ENCODE assay signal across 8 cellular contexts in the genomic region with DNA sequence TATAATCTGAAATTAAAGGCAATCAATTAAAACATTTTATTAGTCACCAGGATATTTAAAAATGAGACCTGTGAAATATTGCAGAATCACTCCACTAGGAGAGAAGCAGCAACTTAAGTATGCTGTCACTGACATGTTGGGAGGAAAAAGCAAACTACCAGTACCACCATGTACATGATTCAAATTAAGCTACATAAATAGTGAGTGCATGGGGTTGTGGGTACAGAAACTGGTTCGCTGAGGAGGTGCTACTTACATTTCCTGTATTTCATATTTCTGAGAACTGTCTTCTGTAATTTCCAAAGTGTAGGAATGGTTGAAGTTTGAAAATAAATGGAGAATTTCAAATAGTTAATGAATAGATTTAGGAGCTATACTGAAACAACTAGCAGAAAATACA. TPM values are rescaled to one million over a fixed set of nuclear protein-coding genes. Genes with fewer than 3 reads are reported as not detected.
DNase-seq lines count a peak whose midpoint lies in the region; ATAC-seq and TF ChIP-seq lines count a peak whose summit lies in the region.

No MANE protein-coding gene starts in this region.

- H3K27ac ChIP-seq in DOHH2 (ENCODE audit: low read depth, low read length) = no peak overlapping the region
- no peak overlapping the region; the same call in 1 of the 2 replicates for H3K27ac ChIP-seq in KMS-11
- H3K27ac ChIP-seq in psoas muscle = peak overlapping the region; percentile 100

- no peak overlapping the region for H2AFZ ChIP-seq in KMS-11 (ENCODE audit: low read depth)

- no peak overlapping the region for H3K4me3 ChIP-seq in DOHH2 (ENCODE audit: low read length)
- H3K4me3 ChIP-seq in KMS-11 (IDR thresholded peaks at IDR 0.05; ENCODE audit: insufficient read depth, low read depth, low read length) = no peak overlapping the region
- H3K4me3 ChIP-seq in psoas muscle = peak overlapping the region; percentile 89

- ATAC-seq in psoas muscle = no peak
- no peak for ATAC-seq in HG03135 (IDR thresholded peaks at IDR 0.05; ENCODE audit: unreplicated experiment)
- ATAC-seq in HG02623 (IDR thresholded peaks at IDR 0.05; ENCODE audit: unreplicated experiment) = no peak
- ATAC-seq in GM21825 (IDR thresholded peaks at IDR 0.05; ENCODE audit: unreplicated experiment) = no peak

- H3K4me1 ChIP-seq in DOHH2 (ENCODE audit: control insufficient read depth, low read length) (peaks cover 23% of the 10 kb centered on the region), KMS-11 (ENCODE audit: low read depth, poor library complexity, severe bottlenecking) (peaks cover 49% of the 10 kb centered on the region), psoas muscle (peaks cover 44% of the 10 kb centered on the region)

- DNase-seq in cerebellar cortex (ENCODE audit: low spot score) (peak; percentile 27), psoas muscle (no peak), NCI-H1436 (lab: John Stamatoyannopoulos, UW) (no peak)

- no peaks in the 10 kb centered on the region for H3K79me2 ChIP-seq in DOHH2 (ENCODE audit: control insufficient read depth, low read length)
- H3K79me2 ChIP-seq in KMS-11 (ENCODE audit: insufficient read depth, low read depth) = no peaks in the 10 kb centered on the region

- H3K27me3 ChIP-seq in DOHH2 (ENCODE audit: control insufficient read depth, low read length) = peaks cover 40% of the 10 kb centered on the region
- H3K27me3 ChIP-seq in KMS-11 (ENCODE audit: insufficient read depth, low read depth) = no peaks in the 10 kb centered on the region
- no peaks in the 10 kb centered on the region for H3K27me3 ChIP-seq in psoas muscle (ENCODE audit: insufficient read depth in 3 of 3, low read length in 2 of 3)

- no peaks in the 10 kb centered on the region for H3K9me2 ChIP-seq in DOHH2 (replicated peaks; ENCODE audit: control insufficient read depth, low read length)

- peak overlapping the region; percentile 87; the same call in 1 of the 2 replicates for H3K4me2 ChIP-seq in DOHH2 (ENCODE audit: low read length)
- H3K4me2 ChIP-seq in KMS-11 = peak overlapping the region; percentile 67

- no peaks in the 10 kb centered on the region for H4K20me1 ChIP-seq in DOHH2 (ENCODE audit: control insufficient read depth, insufficient read depth, low read depth, low read length)
- H4K20me1 ChIP-seq in KMS-11 (ENCODE audit: insufficient read depth) = no peaks in the 10 kb centered on the region

- intact Hi-C loops in psoas muscle (cut with DNase I) = loop anchor here in 1 of 2 donors (5.0 kb wide), 1 partner anchor 97 kb away; a partner anchor contains a TSS

- H3K9ac ChIP-seq in KMS-11 = no peak overlapping the region

- H3K36me3 ChIP-seq in DOHH2 (ENCODE audit: control insufficient read depth, low read length) = no peaks in the 10 kb centered on the region
- no peaks in the 10 kb centered on the region for H3K36me3 ChIP-seq in KMS-11 (ENCODE audit: insufficient read depth)
- H3K36me3 ChIP-seq in psoas muscle (ENCODE audit: insufficient read depth in 1 of 2, low read depth in 1 of 2) = no peaks in the 10 kb centered on the region

- H3K9me3 ChIP-seq in DOHH2 (ENCODE audit: control insufficient read depth, insufficient read depth, low read length) (no peaks in the 10 kb centered on the region), psoas muscle (no peaks in the 10 kb centered on the region)

- TF ChIP-seq CTCF in DOHH2 (IDR thresholded peaks at IDR 0.05; ENCODE audit: low read depth, low read length, poor library complexity, severe bottlenecking) = no peak
- no peak for TF ChIP-seq CTCF in KMS-11 (conservative IDR thresholded peaks at IDR 0.05; ENCODE audit: low read depth, low read length)
- TF ChIP-seq CTCF in psoas muscle (IDR thresholded peaks at IDR 0.05) = no peak

- WGBS in psoas muscle, 3 donors = 78 to 81% (median 81%) methylated on average over 1 of the region's 1 CpG

- H3F3A ChIP-seq in DOHH2 (ENCODE audit: control insufficient read depth, insufficient read depth) = peaks cover 19% of the 10 kb centered on the region

RNA-seq across cellular contexts. Expression of a gene that starts 7.9 kb away (rescaled TPM):
- total RNA-seq in psoas muscle = 1 to 10 TPM in 2 of 4 donors, under 1 TPM in 2; 0.86 to 2.3 (median 1.3) TPM
- 1 to 10 TPM in 2 of 3 donors, under 1 TPM in 1; 0.31 to 1.4 (median 1.2) TPM for polyA plus RNA-seq in psoas muscle
